ENCODE assay signal across 18 cellular contexts in the genomic region with DNA sequence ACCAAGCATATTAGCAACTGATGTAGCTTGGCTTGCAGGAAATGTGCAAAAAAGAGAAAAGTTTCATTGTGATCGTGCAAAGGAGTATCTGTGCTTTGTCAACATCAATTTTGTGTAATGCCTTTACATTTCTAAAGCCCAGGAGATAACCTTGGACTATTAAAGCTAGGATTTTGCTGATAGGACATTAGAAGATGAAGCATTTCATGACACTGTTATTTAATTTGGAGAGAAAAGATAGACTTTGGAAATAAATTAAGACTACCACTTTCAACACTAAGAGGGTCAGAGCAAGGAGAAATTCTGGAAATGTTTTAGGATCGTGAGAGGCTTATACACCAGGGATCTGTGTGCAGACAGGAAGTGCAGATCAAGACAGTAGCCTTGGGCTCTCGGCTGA.
DNase-seq lines count a peak whose midpoint lies in the region; ATAC-seq, FAIRE-seq and TF ChIP-seq lines count a peak whose summit lies in the region.
"Had no signal": no experiment of that assay in that cellular context is flagged by ENCODE, and none has a peak within 500 bp of the region (broad histone marks: within the 10 kb centered on the region; RNA-seq: fewer than 3 reads in every experiment).

No MANE protein-coding gene starts in this region.

- H3K4me3 ChIP-seq in hepatocyte, result no peak overlapping the region
- H3K4me3 ChIP-seq: K562 had no signal

- H3K4me1 Mint-ChIP-seq in osteocyte (ENCODE audit: unreplicated experiment), result peaks cover 35% of the 10 kb centered on the region

- ATAC-seq in SK-N-SH treated with all-trans-retinoic acid at 6 μM for 48 hours, result no peak
- ATAC-seq: HCT116, K562 had no signal

- no peaks in the 10 kb centered on the region for H3K79me2 ChIP-seq in hepatocyte

- FAIRE-seq in urothelium cell line (lab: Jason Lieb, UNC), result no peak
- FAIRE-seq: A204.1, K562 had no signal

- H3K27ac Mint-ChIP-seq in osteocyte (ENCODE audit: unreplicated experiment), result peak overlapping the region; percentile 72

- H3K4me3 Mint-ChIP-seq in osteocyte (ENCODE audit: unreplicated experiment), result no peak overlapping the region

- no peaks in the 10 kb centered on the region for H3K9me3 ChIP-seq in hepatocyte (ENCODE audit: low read depth)

- no peak overlapping the region for H2AFZ ChIP-seq in hepatocyte

- H3K4me1 ChIP-seq in hepatocyte (ENCODE audit: insufficient read depth), result no peaks in the 10 kb centered on the region

- H4K20me1 ChIP-seq in hepatocyte (ENCODE audit: insufficient read depth, poor library complexity, severe bottlenecking), result no peaks in the 10 kb centered on the region

- H3K9me2 ChIP-seq in hepatocyte (replicated peaks; ENCODE audit: insufficient read depth), result no peaks in the 10 kb centered on the region

- WGBS in hepatocyte (ENCODE audit: low lambda C conversion rate, missing lambda C conversion rate), result 36% methylated on average over 3 of the region's 3 CpGs

- H3K27me3 ChIP-seq in hepatocyte, result no peaks in the 10 kb centered on the region

- peaks cover 29% of the 10 kb centered on the region for H3K9me3 Mint-ChIP-seq in osteocyte (ENCODE audit: unreplicated experiment)

- no peak for TF ChIP-seq CTCF in hepatocyte (IDR thresholded peaks at IDR 0.05; ENCODE audit: poor library complexity)
- no peak for TF ChIP-seq CTCF in osteocyte (IDR thresholded peaks at IDR 0.05)

- H3K4me2 ChIP-seq in hepatocyte, result peak overlapping the region; percentile 22

- no peaks in the 10 kb centered on the region for H3K36me3 Mint-ChIP-seq in osteocyte (ENCODE audit: unreplicated experiment)

- H3K27ac ChIP-seq in hepatocyte, result peak overlapping the region; percentile 15
- H3K27ac ChIP-seq: RWPE1 had no signal

- H3K27me3 Mint-ChIP-seq in osteocyte (ENCODE audit: unreplicated experiment), result no peaks in the 10 kb centered on the region

- no peaks in the 10 kb centered on the region for H3K36me3 ChIP-seq in hepatocyte (replicated peaks; ENCODE audit: insufficient read depth, low read depth)

- peak; percentile 5 for DNase-seq in AG20443 (ENCODE audit: low spot score)
- DNase-seq in hepatocyte (ENCODE audit: low spot score), result no peak
- no peak for DNase-seq in osteocyte (ENCODE audit: extremely low spot score, unreplicated experiment)
- DNase-seq in COLO668 (lab: John Stamatoyannopoulos, UW; ENCODE audit: unreplicated experiment), result no peak
- DNase-seq in DMS 273 treated with DMSO at 0.1 percent for 48 hours (lab: John Stamatoyannopoulos, UW), result no peak
- no peak for DNase-seq in activated CD4-positive, alpha-beta T cell treated with anti-CD3 and anti-CD28 coated beads, Interleukin-2, amount 50 U/mL, for 48 hours
- no peak for DNase-seq in urothelium cell line (ENCODE audit: low spot score)
- DNase-seq: Calu3, DMS79, NCI-H1417 treated with DMSO at 0.1 percent for 48 hours, NCI-H1930, NCI-H2171, NCI-H446 treated with DMSO at 0.1 percent for 48 hours had no signal

TF ChIP-seq in SK-N-SH treated with all-trans-retinoic acid at 6 μM for 48 hours, 23 proteins besides CTCF, POLR2A, EP300 and RAD21:
- no peak for TF ChIP-seq TSHZ2 (CRISPR knock-in tag; IDR thresholded peaks at IDR 0.05)
- peak; percentile 77 for TF ChIP-seq ISL1 (CRISPR knock-in tag; IDR thresholded peaks at IDR 0.05)
- peak; percentile 45; the same call in 1 of the 2 replicates for TF ChIP-seq TCF4 (CRISPR knock-in tag; IDR thresholded peaks at IDR 0.05; ENCODE audit: borderline replicate concordance)
- TF ChIP-seq OSR1 (CRISPR knock-in tag; IDR thresholded peaks at IDR 0.05), result no peak
